ENCODE assay signal across 16 cellular contexts in genomic region chr3:13747627-13748026, GRCh38.
"Had no signal": no experiment of that assay in that cellular context is flagged by ENCODE, and none has a peak within 500 bp of the region (broad histone marks: within the 10 kb centered on the region; RNA-seq: fewer than 3 reads in every experiment).

No MANE protein-coding gene starts in this region.

- H3K4me1 Mint-ChIP-seq: neural crest cell had no signal

- H3K4me3 ChIP-seq: esophagus muscularis mucosa, gastrocnemius medialis, heart right ventricle, ovary, smooth muscle cell, stomach, thoracic aorta, transverse colon had no signal

- H3K4me2 ChIP-seq: smooth muscle cell had no signal

- H3K36me3 ChIP-seq: esophagus muscularis mucosa, gastrocnemius medialis, heart right ventricle, ovary, stomach, thoracic aorta, transverse colon had no signal

- H3K4me3 Mint-ChIP-seq: naive thymus-derived CD4-positive, alpha-beta T cell; neural crest cell had no signal

- H3K9me3 ChIP-seq: gastrocnemius medialis, ovary, thoracic aorta, transverse colon had no signal

- H3K27me3 ChIP-seq: gastrocnemius medialis, ovary, transverse colon had no signal

- H3K27ac ChIP-seq: esophagus muscularis mucosa, gastrocnemius medialis, heart right ventricle, ovary, stomach, thoracic aorta, transverse colon had no signal

- H3K4me1 ChIP-seq: esophagus muscularis mucosa, gastrocnemius medialis, heart right ventricle, stomach, transverse colon had no signal

- ATAC-seq: gastrocnemius medialis; heart right ventricle; naive thymus-derived CD4-positive, alpha-beta T cell; right cardiac atrium had no signal

- DNase-seq: effector memory CD4-positive, alpha-beta T cell; gastrocnemius medialis; heart right ventricle; kidney glomerular epithelial cell; naive thymus-derived CD4-positive, alpha-beta T cell; ovary; right cardiac atrium; stimulated activated CD4-positive, alpha-beta T cell treated with anti-CD3 and anti-CD28 coated beads, Interleukin-2, amount 100 ng/mL, for 48 hours; stomach; substantia nigra; transverse colon had no signal

- H3K27ac Mint-ChIP-seq: naive thymus-derived CD4-positive, alpha-beta T cell; progenitor cell of endocrine pancreas had no signal
